Comparison of ENCODE assay signal across 1 cellular context in genomic region chr12:5034605-5035004, GRCh38.
TF ChIP-seq lines count a peak whose summit lies in the region.

No MANE protein-coding gene starts in this region.

TF ChIP-seq in IMR-90, 13 proteins besides CTCF, POLR2A, EP300 and RAD21 (continued from another document):
- no peak for TF ChIP-seq CEBPB (IDR thresholded peaks at IDR 0.05; ENCODE audit: low read depth, low read length)
- TF ChIP-seq RFX5 (IDR thresholded peaks at IDR 0.05; ENCODE audit: low read depth, low read length), result no peak
- TF ChIP-seq FOS (IDR thresholded peaks at IDR 0.05; ENCODE audit: low read depth, low read length), result no peak
- TF ChIP-seq RCOR1 (IDR thresholded peaks at IDR 0.05; ENCODE audit: insufficient replicate concordance, low read length), result no peak
- no peak for TF ChIP-seq ELK1 (IDR thresholded peaks at IDR 0.05; ENCODE audit: borderline replicate concordance, low read depth, low read length)
- TF ChIP-seq BHLHE40 (IDR thresholded peaks at IDR 0.05; ENCODE audit: low read depth, low read length), result no peak
- no peak for TF ChIP-seq MXI1 (IDR thresholded peaks at IDR 0.05; ENCODE audit: borderline replicate concordance, low read depth, low read length)
- no peak for TF ChIP-seq MAZ (IDR thresholded peaks at IDR 0.05; ENCODE audit: borderline replicate concordance, low read depth, low read length)
- no peak for TF ChIP-seq SMC3 (IDR thresholded peaks at IDR 0.05; ENCODE audit: low read depth, low read length)
- no peak for TF ChIP-seq USF2 (IDR thresholded peaks at IDR 0.05; ENCODE audit: low read depth, low read length)
- no peak for TF ChIP-seq CHD1 (IDR thresholded peaks at IDR 0.05; ENCODE audit: low read depth, low read length)
- TF ChIP-seq NFE2L2 (IDR thresholded peaks at IDR 0.05; ENCODE audit: low read depth, low read length), result no peak
